ENCODE assay signal across 23 cellular contexts in genomic region chr5:174518512-174518911, GRCh38.
DNase-seq lines count a peak whose midpoint lies in the region; ATAC-seq, FAIRE-seq and TF ChIP-seq lines count a peak whose summit lies in the region.
"Had no signal": no experiment of that assay in that cellular context is flagged by ENCODE, and none has a peak within 500 bp of the region (broad histone marks: within the 10 kb centered on the region; RNA-seq: fewer than 3 reads in every experiment).

No MANE protein-coding gene starts in this region.

- TF ChIP-seq POLR2A in K562 (conservative IDR thresholded peaks at IDR 0.05), result no peak

- ATAC-seq in K562, result no peak
- ATAC-seq: A549 had no signal

- peak overlapping the region; percentile 30 for H4K91ac ChIP-seq in trophoblast cell (ENCODE audit: low read depth, low read length)

- 3% methylated on average over 5 of the region's 7 CpGs for WGBS in K562 (ENCODE audit: insufficient coverage, low coverage, missing lambda C conversion rate)
- WGBS in trophoblast cell (ENCODE audit: extremely low coverage, insufficient coverage, insufficient read length), result no CpG with 5 or more reads among the region's 7 CpGs

- FAIRE-seq in K562 (lab: Jason Lieb, UNC), result no peak
- FAIRE-seq: A549, D721Med, GM12892, H54 had no signal

- no peaks in the 10 kb centered on the region for H3K79me2 ChIP-seq in K562 (ENCODE audit: control insufficient read depth, insufficient read depth, low read length)
- H3K79me2 ChIP-seq in trophoblast cell (ENCODE audit: control insufficient read depth, insufficient read depth, low read length, poor library complexity), result no peaks in the 10 kb centered on the region

- H2BK12ac ChIP-seq in trophoblast cell (ENCODE audit: low read length), result no peak overlapping the region

- BruUV-seq in K562 (replicated peaks; lab: Mats Ljungman, UMichigan), result no TSS peak

- in situ Hi-C loops in K562 (cut with MboI) (no loop called here), G401 (cut with HindIII; ENCODE audit: low sequenced_read_pairs) (no loop called here)

- H3K27ac ChIP-seq in K562 (ENCODE audit: extremely low read depth, low read depth, low read length), result no peak overlapping the region
- H3K27ac ChIP-seq in trophoblast cell (ENCODE audit: low read depth, low read length), result no peak overlapping the region
- H3K27ac ChIP-seq: A549; BLaER1 treated with 17β-estradiol and CSF1 and Interleukin-3, amounts not matched to agents 10 nM and 100 nM had no signal

- no peaks in the 10 kb centered on the region for H3K9me3 ChIP-seq in K562 (replicated peaks; ENCODE audit: control insufficient read depth, insufficient read depth, low read depth, low read length)
- no peaks in the 10 kb centered on the region for H3K9me3 ChIP-seq in trophoblast cell (ENCODE audit: insufficient read depth, low read depth, low read length)
- H3K9me3 ChIP-seq: A549, BE2C, HAP-1 had no signal

- H4K8ac ChIP-seq in trophoblast cell (ENCODE audit: low read depth, low read length), result no peak overlapping the region

- no peak overlapping the region for H2AK5ac ChIP-seq in trophoblast cell (ENCODE audit: low read length)

- POLR2A ChIA-PET in K562 (lab: Yijun Ruan, JAX), result no interaction called here
- POLR2A ChIA-PET in activated CD4-positive, alpha-beta memory T cell treated with anti-CD3 and anti-CD28 coated beads, Interleukin-2, amount 10 ng/mL, durations not matched to agents 7 days and 5 days (lab: Charles Lee), result no interaction called here
- POLR2A ChIA-PET in activated CD4-positive, alpha-beta memory T cell treated with anti-CD3 and anti-CD28 coated beads for 36 hours (lab: Charles Lee), result no interaction called here

- H3K4ac ChIP-seq in trophoblast cell (ENCODE audit: low read depth, low read length), result no peak overlapping the region

- peak; percentile 60 for DNase-seq in ELF-1 (ENCODE audit: low read depth, low spot score)
- DNase-seq in K562 (ENCODE audit: extremely low read depth in 1 of 4, low spot score in 3 of 4), result no peak
- DNase-seq in trophoblast cell, result peak; percentile 65 to 68
- DNase-seq in activated CD4-positive, alpha-beta memory T cell treated with anti-CD3 and anti-CD28 coated beads, Interleukin-2, amount 10 ng/mL, durations not matched to agents 7 days and 5 days, result no peak
- DNase-seq in activated CD4-positive, alpha-beta memory T cell treated with anti-CD3 and anti-CD28 coated beads for 36 hours, result no peak
- DNase-seq in G401 (ENCODE audit: low spot score), result no peak
- DNase-seq: 8988T; ACHN; AML-193; BE2C; CD4-positive, alpha-beta T cell; CD8-positive, alpha-beta memory T cell; DMS53; GF-D8; GOT3; HFFc6 had no signal

- H3K23ac ChIP-seq in trophoblast cell (ENCODE audit: low read length), result no peak overlapping the region

- no peaks in the 10 kb centered on the region for H3K36me3 ChIP-seq in K562 (ENCODE audit: control insufficient read depth, insufficient read depth, low read length)
- H3K36me3 ChIP-seq in trophoblast cell (ENCODE audit: control insufficient read depth in 1 of 2, insufficient read depth in 2 of 2, low read length in 2 of 2), result no peaks in the 10 kb centered on the region
- H3K36me3 ChIP-seq: BE2C; BLaER1 treated with 17β-estradiol and CSF1 and Interleukin-3, amounts not matched to agents 10 nM and 100 nM; HAP-1 had no signal

- H3K27me3 ChIP-seq in K562 (ENCODE audit: control insufficient read depth in 2 of 2, insufficient read depth in 2 of 2, low read length in 2 of 2), result peaks cover 5 to 26% of the 10 kb centered on the region in 2 experiments; a peak in 4 of 5 replicates
- H3K27me3 ChIP-seq in trophoblast cell (ENCODE audit: insufficient read depth, low read length), result no peaks in the 10 kb centered on the region
- H3K27me3 ChIP-seq: BE2C; BLaER1 treated with 17β-estradiol and CSF1 and Interleukin-3, amounts not matched to agents 10 nM and 100 nM had no signal

- no peak overlapping the region for H2BK120ac ChIP-seq in trophoblast cell (ENCODE audit: insufficient read depth, low read length, poor library complexity)

- intact Hi-C loops in K562 (cut with micrococcal nuclease), result no loop called here
- intact Hi-C loops in activated CD4-positive, alpha-beta memory T cell treated with anti-CD3 and anti-CD28 coated beads for 36 hours (cut with micrococcal nuclease), result no loop called here

- no peak overlapping the region for H3K14ac ChIP-seq in trophoblast cell (ENCODE audit: low read length)

- TF ChIP-seq CTCF in K562 (IDR thresholded peaks at IDR 0.05 in 2 of 3, conservative IDR thresholded peaks at IDR 0.05 in 1 of 3; ENCODE audit: insufficient read depth in 2 of 3, low read depth in 1 of 3, low read length in 3 of 3), result no peak

- H4K12ac ChIP-seq in trophoblast cell (ENCODE audit: low read depth, low read length), result no peak overlapping the region

- TF ChIP-seq RAD21 in K562 (CRISPR knock-in tag; conservative IDR thresholded peaks at IDR 0.05 in 1 of 2, IDR thresholded peaks at IDR 0.05 in 1 of 2), result no peak

- no peak overlapping the region for H3K9ac ChIP-seq in K562 (ENCODE audit: insufficient read depth in 1 of 2, low read depth in 2 of 2, low read length in 2 of 2)
- H3K9ac ChIP-seq in trophoblast cell (ENCODE audit: low read length), result no peak overlapping the region
- H3K9ac ChIP-seq: BLaER1 treated with 17β-estradiol and CSF1 and Interleukin-3, amounts not matched to agents 10 nM and 100 nM had no signal

- H3K4me3 ChIP-seq in K562 (no peak overlapping the region), trophoblast cell (ENCODE audit: low read depth, low read length) (no peak overlapping the region)
- H3K4me3 ChIP-seq: A549; BLaER1 treated with 17β-estradiol and CSF1 and Interleukin-3, amounts not matched to agents 10 nM and 100 nM; HAP-1 had no signal

- H3K4me1 Mint-ChIP-seq in activated CD4-positive, alpha-beta memory T cell treated with anti-CD3 and anti-CD28 coated beads, Interleukin-2, amount 10 ng/mL, durations not matched to agents 7 days and 5 days, result no peaks in the 10 kb centered on the region
- H3K4me1 Mint-ChIP-seq in activated CD4-positive, alpha-beta memory T cell treated with anti-CD3 and anti-CD28 coated beads for 36 hours (ENCODE audit: low read depth), result no peaks in the 10 kb centered on the region
- H3K4me1 Mint-ChIP-seq: CD8-positive, alpha-beta memory T cell had no signal

- H3K4me1 ChIP-seq in K562 (replicated peaks in 1 of 2; ENCODE audit: control insufficient read depth in 2 of 2, insufficient read depth in 2 of 2, low read length in 2 of 2), result no peaks in the 10 kb centered on the region
- peaks cover 13 to 19% of the 10 kb centered on the region in 2 experiments for H3K4me1 ChIP-seq in trophoblast cell (ENCODE audit: control insufficient read depth in 1 of 2, insufficient read depth in 2 of 2, low read length in 2 of 2)
- H3K4me1 ChIP-seq: A549, HAP-1 had no signal

- H3K4me2 ChIP-seq in K562 (ENCODE audit: insufficient read depth, low read length) (no peak overlapping the region), trophoblast cell (ENCODE audit: low read length) (no peak overlapping the region)
- H3K4me2 ChIP-seq: A549; BLaER1 treated with 17β-estradiol and CSF1 and Interleukin-3, amounts not matched to agents 10 nM and 100 nM had no signal

- CTCF ChIA-PET in K562 (lab: Yijun Ruan, JAX; ENCODE audit: low intra/inter-chr PET ratio), result no interaction called here
- CTCF ChIA-PET in activated CD4-positive, alpha-beta memory T cell treated with anti-CD3 and anti-CD28 coated beads, Interleukin-2, amount 10 ng/mL, durations not matched to agents 7 days and 5 days (lab: Charles Lee), result no interaction called here
- CTCF ChIA-PET in activated CD4-positive, alpha-beta memory T cell treated with anti-CD3 and anti-CD28 coated beads for 36 hours (lab: Charles Lee), result no interaction called here

- H3K9me1 ChIP-seq in K562 (ENCODE audit: control insufficient read depth, insufficient read depth, low read length), result no peaks in the 10 kb centered on the region

- H2BK5ac ChIP-seq in trophoblast cell (ENCODE audit: low read depth, low read length, poor library complexity), result no peak overlapping the region

- H3K36me3 Mint-ChIP-seq in activated CD4-positive, alpha-beta memory T cell treated with anti-CD3 and anti-CD28 coated beads, Interleukin-2, amount 10 ng/mL, durations not matched to agents 7 days and 5 days (ENCODE audit: low read depth), result no peaks in the 10 kb centered on the region
- H3K36me3 Mint-ChIP-seq in activated CD4-positive, alpha-beta memory T cell treated with anti-CD3 and anti-CD28 coated beads for 36 hours, result no peaks in the 10 kb centered on the region
- H3K36me3 Mint-ChIP-seq: CD14-positive monocyte; CD8-positive, alpha-beta memory T cell had no signal

- H3K4me3 Mint-ChIP-seq in activated CD4-positive, alpha-beta memory T cell treated with anti-CD3 and anti-CD28 coated beads, Interleukin-2, amount 10 ng/mL, durations not matched to agents 7 days and 5 days, result no peak overlapping the region
- no peak overlapping the region for H3K4me3 Mint-ChIP-seq in activated CD4-positive, alpha-beta memory T cell treated with anti-CD3 and anti-CD28 coated beads for 36 hours
- H3K4me3 Mint-ChIP-seq: CD14-positive monocyte; CD4-positive, alpha-beta T cell; CD8-positive, alpha-beta memory T cell; HFFc6 had no signal

- H3K27me3 Mint-ChIP-seq in activated CD4-positive, alpha-beta memory T cell treated with anti-CD3 and anti-CD28 coated beads, Interleukin-2, amount 10 ng/mL, durations not matched to agents 7 days and 5 days, result no peaks in the 10 kb centered on the region
- peaks cover 2% of the 10 kb centered on the region for H3K27me3 Mint-ChIP-seq in activated CD4-positive, alpha-beta memory T cell treated with anti-CD3 and anti-CD28 coated beads for 36 hours

- H3K18ac ChIP-seq in trophoblast cell (ENCODE audit: low read length), result no peak overlapping the region

- no peak overlapping the region for H2AFZ ChIP-seq in K562 (ENCODE audit: low read depth, low read length)
- no peak overlapping the region for H2AFZ ChIP-seq in trophoblast cell (ENCODE audit: insufficient read depth, low read length, poor library complexity)

- H4K20me1 ChIP-seq in K562 (replicated peaks; ENCODE audit: control insufficient read depth, insufficient read depth, low read length), result no peaks in the 10 kb centered on the region
- H4K20me1 ChIP-seq: BLaER1 treated with 17β-estradiol and CSF1 and Interleukin-3, amounts not matched to agents 10 nM and 100 nM had no signal

- no peak for TF ChIP-seq EP300 in K562 (IDR thresholded peaks at IDR 0.05; ENCODE audit: low read length)

- H3K27ac Mint-ChIP-seq in activated CD4-positive, alpha-beta memory T cell treated with anti-CD3 and anti-CD28 coated beads, Interleukin-2, amount 10 ng/mL, durations not matched to agents 7 days and 5 days, result no peak overlapping the region
- H3K27ac Mint-ChIP-seq in activated CD4-positive, alpha-beta memory T cell treated with anti-CD3 and anti-CD28 coated beads for 36 hours, result no peak overlapping the region
- H3K27ac Mint-ChIP-seq: CD14-positive monocyte; CD4-positive, alpha-beta T cell; CD8-positive, alpha-beta memory T cell; HFFc6 had no signal

- H3K9me3 Mint-ChIP-seq in activated CD4-positive, alpha-beta memory T cell treated with anti-CD3 and anti-CD28 coated beads, Interleukin-2, amount 10 ng/mL, durations not matched to agents 7 days and 5 days, result no peaks in the 10 kb centered on the region
- no peaks in the 10 kb centered on the region for H3K9me3 Mint-ChIP-seq in activated CD4-positive, alpha-beta memory T cell treated with anti-CD3 and anti-CD28 coated beads for 36 hours
- H3K9me3 Mint-ChIP-seq: CD4-positive, alpha-beta T cell had no signal

- peaks cover 23% of the 10 kb centered on the region for H3K79me1 ChIP-seq in trophoblast cell (ENCODE audit: low read length)

Comparison
In these comparisons a context has a peak if more than half of its experiments do, and no peak if none do; other contexts are left out.
1. DNase-seq: peak in ELF-1 (single experiment) and trophoblast cell (2 of 2); none in K562 (0 of 4), activated CD4-positive, alpha-beta memory T cell treated with anti-CD3 and anti-CD28 coated beads, Interleukin-2, amount 10 ng/mL, durations not matched to agents 7 days and 5 days (single experiment), activated CD4-positive, alpha-beta memory T cell treated with anti-CD3 and anti-CD28 coated beads for 36 hours (single experiment) and G401 (single experiment).